Comparison of ENCODE assay signal across 2 cellular contexts in the genomic region with DNA sequence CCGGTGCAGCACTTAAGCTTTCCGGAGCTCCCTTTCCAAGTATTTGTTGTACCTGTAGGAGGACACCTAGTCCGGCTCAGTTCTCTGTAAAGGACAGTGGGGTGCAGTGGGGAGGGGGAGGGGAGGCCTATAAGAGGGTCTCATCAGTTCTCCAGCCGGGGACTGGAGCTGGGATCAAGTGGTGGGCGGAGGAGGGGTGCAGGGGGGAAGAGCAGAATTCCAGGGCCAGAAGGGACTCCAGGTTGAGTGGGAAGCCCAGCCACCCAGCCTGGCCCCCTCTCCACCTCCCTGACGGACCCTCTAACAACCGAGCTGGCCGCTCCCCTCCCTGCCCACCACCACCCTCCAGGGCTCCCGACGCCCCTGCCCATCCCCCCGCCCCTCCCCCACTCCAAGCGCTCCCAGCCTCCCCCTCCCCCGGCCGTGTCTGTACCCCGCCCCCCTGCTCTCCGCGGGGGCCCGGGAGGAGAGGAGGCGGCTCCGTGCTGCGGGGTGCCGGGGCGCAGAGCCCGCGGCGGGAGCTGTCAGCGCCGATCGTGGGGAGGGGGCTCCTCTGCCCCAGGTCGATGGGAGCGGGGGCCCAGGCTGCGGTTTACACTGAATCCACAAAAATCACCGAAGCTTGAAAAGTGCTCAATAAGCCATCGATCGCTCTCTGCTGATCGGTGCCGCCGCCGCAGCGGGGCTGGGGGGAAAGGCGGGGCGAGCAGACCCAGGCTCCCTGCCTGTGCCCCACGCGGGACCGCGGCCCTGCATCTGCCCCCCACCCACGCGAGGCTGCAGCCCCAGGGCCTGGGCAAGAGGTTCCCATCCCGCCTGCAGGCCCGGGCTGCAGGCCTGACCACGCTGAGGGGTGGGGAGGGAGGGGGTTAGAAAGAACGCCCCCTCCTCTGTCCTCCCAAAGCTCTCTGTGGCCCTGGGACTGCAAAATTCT.
TF ChIP-seq lines count a peak whose summit lies in the region.

No MANE protein-coding gene starts in this region.

TF ChIP-seq in SK-N-SH, 30 proteins besides CTCF, POLR2A, EP300 and RAD21 (continued from another document):
- TF ChIP-seq, protein P1, sequence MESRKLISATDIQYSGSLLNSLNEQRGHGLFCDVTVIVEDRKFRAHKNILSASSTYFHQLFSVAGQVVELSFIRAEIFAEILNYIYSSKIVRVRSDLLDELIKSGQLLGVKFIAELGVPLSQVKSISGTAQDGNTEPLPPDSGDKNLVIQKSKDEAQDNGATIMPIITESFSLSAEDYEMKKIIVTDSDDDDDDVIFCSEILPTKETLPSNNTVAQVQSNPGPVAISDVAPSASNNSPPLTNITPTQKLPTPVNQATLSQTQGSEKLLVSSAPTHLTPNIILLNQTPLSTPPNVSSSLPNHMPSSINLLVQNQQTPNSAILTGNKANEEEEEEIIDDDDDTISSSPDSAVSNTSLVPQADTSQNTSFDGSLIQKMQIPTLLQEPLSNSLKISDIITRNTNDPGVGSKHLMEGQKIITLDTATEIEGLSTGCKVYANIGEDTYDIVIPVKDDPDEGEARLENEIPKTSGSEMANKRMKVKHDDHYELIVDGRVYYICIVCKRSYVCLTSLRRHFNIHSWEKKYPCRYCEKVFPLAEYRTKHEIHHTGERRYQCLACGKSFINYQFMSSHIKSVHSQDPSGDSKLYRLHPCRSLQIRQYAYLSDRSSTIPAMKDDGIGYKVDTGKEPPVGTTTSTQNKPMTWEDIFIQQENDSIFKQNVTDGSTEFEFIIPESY (IDR thresholded peaks at IDR 0.05; ENCODE audit: borderline replicate concordance, low read depth): no peak
- TF ChIP-seq NFIC (IDR thresholded peaks at IDR 0.05; ENCODE audit: borderline replicate concordance): no peak
- no peak for TF ChIP-seq ELF1 (IDR thresholded peaks at IDR 0.05)
- TF ChIP-seq RCOR1 (IDR thresholded peaks at IDR 0.05; ENCODE audit: low read length): no peak

TF ChIP-seq in SK-N-SH treated with all-trans-retinoic acid at 6 μM for 48 hours, 23 proteins besides CTCF, POLR2A, EP300 and RAD21 (continued from another document):
- TF ChIP-seq, protein P2, sequence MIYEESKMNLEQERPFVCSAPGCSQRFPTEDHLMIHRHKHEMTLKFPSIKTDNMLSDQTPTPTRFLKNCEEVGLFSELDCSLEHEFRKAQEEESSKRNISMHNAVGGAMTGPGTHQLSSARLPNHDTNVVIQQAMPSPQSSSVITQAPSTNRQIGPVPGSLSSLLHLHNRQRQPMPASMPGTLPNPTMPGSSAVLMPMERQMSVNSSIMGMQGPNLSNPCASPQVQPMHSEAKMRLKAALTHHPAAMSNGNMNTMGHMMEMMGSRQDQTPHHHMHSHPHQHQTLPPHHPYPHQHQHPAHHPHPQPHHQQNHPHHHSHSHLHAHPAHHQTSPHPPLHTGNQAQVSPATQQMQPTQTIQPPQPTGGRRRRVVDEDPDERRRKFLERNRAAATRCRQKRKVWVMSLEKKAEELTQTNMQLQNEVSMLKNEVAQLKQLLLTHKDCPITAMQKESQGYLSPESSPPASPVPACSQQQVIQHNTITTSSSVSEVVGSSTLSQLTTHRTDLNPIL (CRISPR knock-in tag; IDR thresholded peaks at IDR 0.05; ENCODE audit: low read depth): no peak
- no peak for TF ChIP-seq ARNTL (CRISPR knock-in tag; IDR thresholded peaks at IDR 0.05; ENCODE audit: borderline replicate concordance, low read depth)
- no peak for TF ChIP-seq ZFP3 (CRISPR knock-in tag; IDR thresholded peaks at IDR 0.05)
- TF ChIP-seq ISL1 (CRISPR knock-in tag; IDR thresholded peaks at IDR 0.05): no peak
- TF ChIP-seq ZFP30 (CRISPR knock-in tag; IDR thresholded peaks at IDR 0.05): no peak
- no peak for TF ChIP-seq CSRNP3 (CRISPR knock-in tag; IDR thresholded peaks at IDR 0.05)
- TF ChIP-seq ZNF565 (CRISPR knock-in tag; conservative IDR thresholded peaks at IDR 0.05; ENCODE audit: low read depth): no peak
- no peak for TF ChIP-seq ESRRG (CRISPR knock-in tag; IDR thresholded peaks at IDR 0.05)
- TF ChIP-seq, protein P3, sequence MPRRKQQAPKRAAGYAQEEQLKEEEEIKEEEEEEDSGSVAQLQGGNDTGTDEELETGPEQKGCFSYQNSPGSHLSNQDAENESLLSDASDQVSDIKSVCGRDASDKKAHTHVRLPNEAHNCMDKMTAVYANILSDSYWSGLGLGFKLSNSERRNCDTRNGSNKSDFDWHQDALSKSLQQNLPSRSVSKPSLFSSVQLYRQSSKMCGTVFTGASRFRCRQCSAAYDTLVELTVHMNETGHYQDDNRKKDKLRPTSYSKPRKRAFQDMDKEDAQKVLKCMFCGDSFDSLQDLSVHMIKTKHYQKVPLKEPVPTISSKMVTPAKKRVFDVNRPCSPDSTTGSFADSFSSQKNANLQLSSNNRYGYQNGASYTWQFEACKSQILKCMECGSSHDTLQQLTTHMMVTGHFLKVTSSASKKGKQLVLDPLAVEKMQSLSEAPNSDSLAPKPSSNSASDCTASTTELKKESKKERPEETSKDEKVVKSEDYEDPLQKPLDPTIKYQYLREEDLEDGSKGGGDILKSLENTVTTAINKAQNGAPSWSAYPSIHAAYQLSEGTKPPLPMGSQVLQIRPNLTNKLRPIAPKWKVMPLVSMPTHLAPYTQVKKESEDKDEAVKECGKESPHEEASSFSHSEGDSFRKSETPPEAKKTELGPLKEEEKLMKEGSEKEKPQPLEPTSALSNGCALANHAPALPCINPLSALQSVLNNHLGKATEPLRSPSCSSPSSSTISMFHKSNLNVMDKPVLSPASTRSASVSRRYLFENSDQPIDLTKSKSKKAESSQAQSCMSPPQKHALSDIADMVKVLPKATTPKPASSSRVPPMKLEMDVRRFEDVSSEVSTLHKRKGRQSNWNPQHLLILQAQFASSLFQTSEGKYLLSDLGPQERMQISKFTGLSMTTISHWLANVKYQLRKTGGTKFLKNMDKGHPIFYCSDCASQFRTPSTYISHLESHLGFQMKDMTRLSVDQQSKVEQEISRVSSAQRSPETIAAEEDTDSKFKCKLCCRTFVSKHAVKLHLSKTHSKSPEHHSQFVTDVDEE (CRISPR knock-in tag; IDR thresholded peaks at IDR 0.05): no peak
- no peak for TF ChIP-seq ZNF8 (CRISPR knock-in tag; IDR thresholded peaks at IDR 0.05)
- no peak for TF ChIP-seq ZNF70 (CRISPR knock-in tag; IDR thresholded peaks at IDR 0.05)
- no peak for TF ChIP-seq PATZ1 (CRISPR knock-in tag; IDR thresholded peaks at IDR 0.05; ENCODE audit: borderline replicate concordance)
TF ChIP-seq in SK-N-SH treated with all-trans-retinoic acid at 6 μM for 48 hours: peak in this region for 0.
